ENCODE assay signal across 1 cellular context in the genomic region with DNA sequence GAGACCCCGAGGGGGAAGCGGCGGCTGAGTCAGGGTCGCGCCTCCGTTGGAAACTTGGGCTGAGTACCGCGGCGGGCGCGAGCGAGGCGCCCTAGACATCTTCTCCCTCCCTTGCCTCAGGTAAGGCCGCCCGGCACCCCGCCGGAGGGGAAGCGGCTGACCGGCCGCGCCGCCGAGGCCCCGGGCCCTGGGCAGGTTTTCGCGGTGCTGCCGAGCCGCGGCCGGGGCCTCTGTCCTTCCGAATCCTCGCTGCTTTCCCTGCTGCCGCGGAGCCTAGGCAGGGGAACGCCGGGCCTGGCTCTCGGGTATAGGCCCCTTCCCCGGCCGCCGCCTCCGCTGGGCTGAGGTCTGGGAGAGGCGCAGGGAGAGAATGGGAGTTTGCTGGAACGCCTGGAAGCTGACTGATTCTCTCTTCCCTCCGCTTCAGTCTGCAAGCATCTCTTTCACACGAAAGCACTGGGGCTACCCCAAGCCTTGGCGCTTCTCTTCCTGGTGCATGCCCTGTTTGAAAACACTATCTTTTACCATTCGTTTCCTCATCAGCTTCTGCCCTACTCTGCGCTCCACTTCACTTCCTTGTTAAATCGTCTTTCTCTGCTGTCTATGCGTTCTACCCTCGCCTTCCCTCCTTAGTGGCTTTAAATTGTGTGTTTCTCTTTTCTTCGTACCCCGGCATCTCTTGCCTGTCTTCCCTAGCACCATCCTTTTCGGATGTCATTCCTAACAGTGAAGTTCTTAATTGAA.
A peak's percentile ranks its signal among the peaks of the same experiment; 100 is the strongest.
TF ChIP-seq lines count a peak whose summit lies in the region.

No MANE protein-coding gene starts in this region.

TF ChIP-seq in K562, 482 proteins besides CTCF, POLR2A, EP300 and RAD21 (continued from another document):
- TF ChIP-seq ERF (CRISPR knock-in tag; IDR thresholded peaks at IDR 0.05) (no peak), RUNX1 (IDR thresholded peaks at IDR 0.05; ENCODE audit: low read depth) (no peak), ELF2 (CRISPR knock-in tag; IDR thresholded peaks at IDR 0.05) (no peak), RBM25 (IDR thresholded peaks at IDR 0.05; ENCODE audit: low read depth, low read length, severe bottlenecking) (no peak), FOXJ3 (CRISPR knock-in tag; IDR thresholded peaks at IDR 0.05) (no peak), BCOR (IDR thresholded peaks at IDR 0.05) (peak; percentile 43; the same call in 1 of the 2 replicates), ZNF785 (CRISPR knock-in tag; IDR thresholded peaks at IDR 0.05) (no peak), HCFC1 (IDR thresholded peaks at IDR 0.05; ENCODE audit: low read depth, low read length) (peak; percentile 34; the same call in 1 of the 2 replicates), HDAC2 (IDR thresholded peaks at IDR 0.05) (0 out of 2 replicates have a peak, but pooled peaks have one; percentile 35), ZNF134 (CRISPR knock-in tag; conservative IDR thresholded peaks at IDR 0.05) (no peak), SMARCA5 (IDR thresholded peaks at IDR 0.05) (peak; percentile 72), HDAC1 (IDR thresholded peaks at IDR 0.05) (peak in 1 of 2 experiments; percentile 94; a peak in 2 of 4 replicates), MTF1 (CRISPR knock-in tag; IDR thresholded peaks at IDR 0.05; ENCODE audit: borderline replicate concordance) (no peak), ZNF764 (CRISPR knock-in tag; IDR thresholded peaks at IDR 0.05; ENCODE audit: low read depth) (no peak), TCF3 (CRISPR knock-in tag; IDR thresholded peaks at IDR 0.05) (no peak)
- TF ChIP-seq, protein P1, sequence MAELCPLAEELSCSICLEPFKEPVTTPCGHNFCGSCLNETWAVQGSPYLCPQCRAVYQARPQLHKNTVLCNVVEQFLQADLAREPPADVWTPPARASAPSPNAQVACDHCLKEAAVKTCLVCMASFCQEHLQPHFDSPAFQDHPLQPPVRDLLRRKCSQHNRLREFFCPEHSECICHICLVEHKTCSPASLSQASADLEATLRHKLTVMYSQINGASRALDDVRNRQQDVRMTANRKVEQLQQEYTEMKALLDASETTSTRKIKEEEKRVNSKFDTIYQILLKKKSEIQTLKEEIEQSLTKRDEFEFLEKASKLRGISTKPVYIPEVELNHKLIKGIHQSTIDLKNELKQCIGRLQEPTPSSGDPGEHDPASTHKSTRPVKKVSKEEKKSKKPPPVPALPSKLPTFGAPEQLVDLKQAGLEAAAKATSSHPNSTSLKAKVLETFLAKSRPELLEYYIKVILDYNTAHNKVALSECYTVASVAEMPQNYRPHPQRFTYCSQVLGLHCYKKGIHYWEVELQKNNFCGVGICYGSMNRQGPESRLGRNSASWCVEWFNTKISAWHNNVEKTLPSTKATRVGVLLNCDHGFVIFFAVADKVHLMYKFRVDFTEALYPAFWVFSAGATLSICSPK (IDR thresholded peaks at IDR 0.05; ENCODE audit: borderline replicate concordance) = peak; percentile 75; the same call in 1 of the 2 replicates
- TF ChIP-seq, protein P2, sequence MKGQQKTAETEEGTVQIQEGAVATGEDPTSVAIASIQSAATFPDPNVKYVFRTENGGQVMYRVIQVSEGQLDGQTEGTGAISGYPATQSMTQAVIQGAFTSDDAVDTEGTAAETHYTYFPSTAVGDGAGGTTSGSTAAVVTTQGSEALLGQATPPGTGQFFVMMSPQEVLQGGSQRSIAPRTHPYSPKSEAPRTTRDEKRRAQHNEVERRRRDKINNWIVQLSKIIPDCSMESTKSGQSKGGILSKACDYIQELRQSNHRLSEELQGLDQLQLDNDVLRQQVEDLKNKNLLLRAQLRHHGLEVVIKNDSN (CRISPR knock-in tag; IDR thresholded peaks at IDR 0.05) = 0 out of 2 replicates have a peak, but pooled peaks have one; percentile 8
- TF ChIP-seq, protein P3, sequence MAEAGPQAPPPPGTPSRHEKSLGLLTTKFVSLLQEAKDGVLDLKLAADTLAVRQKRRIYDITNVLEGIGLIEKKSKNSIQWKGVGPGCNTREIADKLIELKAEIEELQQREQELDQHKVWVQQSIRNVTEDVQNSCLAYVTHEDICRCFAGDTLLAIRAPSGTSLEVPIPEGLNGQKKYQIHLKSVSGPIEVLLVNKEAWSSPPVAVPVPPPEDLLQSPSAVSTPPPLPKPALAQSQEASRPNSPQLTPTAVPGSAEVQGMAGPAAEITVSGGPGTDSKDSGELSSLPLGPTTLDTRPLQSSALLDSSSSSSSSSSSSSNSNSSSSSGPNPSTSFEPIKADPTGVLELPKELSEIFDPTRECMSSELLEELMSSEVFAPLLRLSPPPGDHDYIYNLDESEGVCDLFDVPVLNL (CRISPR knock-in tag; IDR thresholded peaks at IDR 0.05; ENCODE audit: low read depth) = no peak
- TF ChIP-seq, protein P4, sequence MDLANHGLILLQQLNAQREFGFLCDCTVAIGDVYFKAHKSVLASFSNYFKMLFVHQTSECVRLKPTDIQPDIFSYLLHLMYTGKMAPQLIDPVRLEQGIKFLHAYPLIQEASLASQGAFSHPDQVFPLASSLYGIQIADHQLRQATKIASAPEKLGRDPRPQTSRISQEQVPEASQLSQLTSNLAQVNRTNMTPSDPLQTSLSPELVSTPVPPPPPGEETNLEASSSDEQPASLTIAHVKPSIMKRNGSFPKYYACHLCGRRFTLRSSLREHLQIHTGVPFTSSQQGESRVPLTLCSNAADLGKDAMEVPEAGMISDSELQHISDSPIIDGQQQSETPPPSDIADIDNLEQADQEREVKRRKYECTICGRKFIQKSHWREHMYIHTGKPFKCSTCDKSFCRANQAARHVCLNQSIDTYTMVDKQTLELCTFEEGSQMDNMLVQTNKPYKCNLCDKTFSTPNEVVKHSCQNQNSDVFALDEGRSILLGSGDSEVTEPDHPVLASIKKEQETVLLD (IDR thresholded peaks at IDR 0.05) = peak; percentile 61; the same call in 1 of the 2 replicates
TF ChIP-seq in K562: peak in this region for 69.
